Comparison of ENCODE assay signal across 34 cellular contexts in genomic region chr13:54445865-54446264, GRCh38.
"Had no signal": no experiment of that assay in that cellular context is flagged by ENCODE, and none has a peak within 500 bp of the region (broad histone marks: within the 10 kb centered on the region; RNA-seq: fewer than 3 reads in every experiment).

No MANE protein-coding gene starts in this region.

- H3K9me3 ChIP-seq: MG63 had no signal

- H3K4me3 ChIP-seq: MG63 had no signal

- DNase-seq: Karpas-422, Kasumi-1, MG63, MM.1S, NCI-H1048, NCI-H1092, NCI-H1092 treated with DMSO at 0.1 percent for 48 hours, NCI-H1105, NCI-H1105 treated with DMSO at 0.1 percent for 48 hours, NCI-H1417, NCI-H1417 treated with DMSO at 0.1 percent for 48 hours, NCI-H1436, NCI-H1436 treated with DMSO at 0.1 percent for 48 hours, NCI-H146, NCI-H1694, NCI-H1694 treated with DMSO at 0.1 percent for 48 hours, NCI-H187, NCI-H187 treated with DMSO at 0.1 percent for 48 hours, NCI-H1930, NCI-H2029, NCI-H2081, NCI-H2081 treated with DMSO at 0.1 percent for 48 hours, NCI-H2107, NCI-H2171, NCI-H2171 treated with DMSO at 0.1 percent for 48 hours, NCI-H2227 treated with DMSO at 0.1 percent for 48 hours, NCI-H226, NCI-H345, NCI-H446, NCI-H446 treated with DMSO at 0.1 percent for 48 hours, NCI-H510A, NCI-H510A treated with DMSO at 0.1 percent for 48 hours, NCI-H524, NCI-H524 treated with DMSO at 0.1 percent for 48 hours had no signal

- H3K36me3 ChIP-seq: MG63 had no signal

- H3K27me3 ChIP-seq: MG63 had no signal
